Comparison of ENCODE assay signal across 27 cellular contexts in genomic region chr5:94431696-94432095, GRCh38.
"Had no signal": no experiment of that assay in that cellular context is flagged by ENCODE, and none has a peak within 500 bp of the region (broad histone marks: within the 10 kb centered on the region; RNA-seq: fewer than 3 reads in every experiment).

No MANE protein-coding gene starts in this region.

- ATAC-seq: effector memory CD8-positive, alpha-beta T cell; stimulated activated memory B cell treated with anti-CD40 and anti-IgM and Interleukin-4, amounts not matched to agents 10 μg/mL and 1 μg/mL and 100 μg/mL, for 72 hours; stimulated activated naive CD8-positive, alpha-beta T cell treated with anti-CD3 and anti-CD28 coated beads, Interleukin-15, amount 100 ng/mL, for 72 hours had no signal

- H3K27me3 ChIP-seq: brain microvascular endothelial cell, heart right ventricle, left lung, ovary, uterus had no signal

- H3K36me3 ChIP-seq: brain microvascular endothelial cell, left lung, ovary, uterus had no signal

- H3K4me2 ChIP-seq: smooth muscle cell had no signal

- H3K27ac ChIP-seq: brain microvascular endothelial cell, ovary, uterus, VCaP had no signal

- DNase-seq: activated CD4-positive, alpha-beta T cell treated with anti-CD3 and anti-CD28 coated beads for 4 hours; activated CD4-positive, alpha-beta T cell treated with anti-CD3 and anti-CD28 coated beads, Interleukin-2, amount 50 U/mL, for 4 hours; activated CD8-positive, alpha-beta memory T cell treated with anti-CD3 and anti-CD28 coated beads for 24 hours; activated gamma-delta T cell; activated naive CD4-positive, alpha-beta T cell treated with anti-CD3 and anti-CD28 coated beads, Interleukin-2, amount 10 ng/mL, durations not matched to agents 7 days and 5 days; activated naive CD8-positive, alpha-beta T cell treated with anti-CD3 and anti-CD28 coated beads, Interleukin-2, amount 10 ng/mL, durations not matched to agents 7 days and 5 days; amniotic stem cell; brain microvascular endothelial cell; cortex of kidney; effector memory CD8-positive, alpha-beta T cell; erythroblast; foreskin melanocyte; heart right ventricle; left lung; ovary; stimulated activated CD4-positive, alpha-beta T cell treated with anti-CD3 and anti-CD28 coated beads, Interleukin-1b, Interleukin-23, amount 100 ng/mL, for 48 hours; stimulated activated CD4-positive, alpha-beta T cell treated with anti-CD3 and anti-CD28 coated beads, Interleukin-4, amount 100 ng/mL, for 4 hours; stimulated activated CD8-positive, alpha-beta memory T cell treated with anti-CD3 and anti-CD28 coated beads, Interleukin-4, amount 100 ng/mL, for 48 hours; stimulated activated naive CD8-positive, alpha-beta T cell treated with anti-CD3 and anti-CD28 coated beads, Interleukin-15, amount 100 ng/mL, for 72 hours; substantia nigra; T-helper 1 cell; uterus had no signal

- H3K4me1 ChIP-seq: uterus had no signal

- H3K9me3 ChIP-seq: left lung, ovary, uterus had no signal

- FAIRE-seq: astrocyte, islet of Langerhans had no signal

- H3K4me3 ChIP-seq: heart right ventricle, left lung, ovary, smooth muscle cell, uterus had no signal
